In genomic region chr7:3301831-3302618, GRCh38 we compare ENCODE assay signal across 9 cellular contexts. TPM values are rescaled to one million over a fixed set of nuclear protein-coding genes. Genes with fewer than 3 reads are reported as not detected.
A peak's percentile ranks its signal among the peaks of the same experiment; 100 is the strongest.
DNase-seq lines count a peak whose midpoint lies in the region; ATAC-seq and TF ChIP-seq lines count a peak whose summit lies in the region.
"Had no signal": no experiment of that assay in that cellular context is flagged by ENCODE, and none has a peak within 500 bp of the region (broad histone marks: within the 10 kb centered on the region; RNA-seq: fewer than 3 reads in every experiment).

No MANE protein-coding gene starts in this region.

- no peaks in the 10 kb centered on the region for H3K9me3 ChIP-seq in tibial artery
- H3K9me3 ChIP-seq: adrenal gland had no signal

- H3K4me3 ChIP-seq in HFF-Myc (replicated peaks; ENCODE audit: low read depth, low read length) (peak overlapping the region; percentile 50), tibial artery (peak overlapping the region; percentile 70 to 78)

- H3K27ac ChIP-seq in tibial artery = peak overlapping the region; percentile 80 to 82
- H3K27ac ChIP-seq: adrenal gland had no signal

- intact Hi-C loops in tibial artery (cut with DNase I; ENCODE audit: low total_unique reads) = loop anchor here (5.0 kb wide), 1 partner anchor 595 kb away; no protein-coding TSS in a partner anchor

- TF ChIP-seq CTCF in HFF-Myc (IDR thresholded peaks at IDR 0.05; ENCODE audit: low read depth, low read length, missing control alignments) = no peak
- TF ChIP-seq CTCF in mesothelial cell of epicardium (IDR thresholded peaks at IDR 0.05; ENCODE audit: unreplicated experiment) = no peak
- TF ChIP-seq CTCF in tibial artery (IDR thresholded peaks at IDR 0.05) = peak; percentile 33

- peaks cover 8 to 13% of the 10 kb centered on the region in 2 donors for H3K4me1 Mint-ChIP-seq in effector memory CD8-positive, alpha-beta T cell (ENCODE audit: low read depth in 2 of 2)
- peaks cover 17% of the 10 kb centered on the region for H3K4me1 Mint-ChIP-seq in mesothelial cell of epicardium

- peaks cover 45 to 64% of the 10 kb centered on the region in 2 donors for H3K27me3 Mint-ChIP-seq in effector memory CD8-positive, alpha-beta T cell
- peaks cover 12% of the 10 kb centered on the region for H3K27me3 Mint-ChIP-seq in mesothelial cell of epicardium (ENCODE audit: low read depth)

- no peaks in the 10 kb centered on the region for H3K27me3 ChIP-seq in tibial artery
- H3K27me3 ChIP-seq: adrenal gland had no signal

- DNase-seq in AG08395 (ENCODE audit: low spot score) = peak; percentile 10
- no peak for DNase-seq in HFF-Myc (ENCODE audit: extremely low read depth, low read depth)
- peak; percentile 81 for DNase-seq in SW480 (ENCODE audit: low spot score)
- peak in 1 of 3 experiments; percentile 5 for DNase-seq in effector memory CD8-positive, alpha-beta T cell
- DNase-seq in mesothelial cell of epicardium (ENCODE audit: low spot score in 2 of 2, unreplicated experiment in 2 of 2) = peak in 1 of 2 experiments; percentile 49
- DNase-seq in tibial artery = peak in 1 of 2 donors; percentile 70

- H3K36me3 ChIP-seq in tibial artery = no peaks in the 10 kb centered on the region
- H3K36me3 ChIP-seq: adrenal gland had no signal

- no peaks in the 10 kb centered on the region for H3K9me3 Mint-ChIP-seq in effector memory CD8-positive, alpha-beta T cell
- H3K9me3 Mint-ChIP-seq in mesothelial cell of epicardium = no peaks in the 10 kb centered on the region

- H3K36me3 Mint-ChIP-seq in effector memory CD8-positive, alpha-beta T cell (ENCODE audit: insufficient read depth) = peaks cover 7% of the 10 kb centered on the region
- no peaks in the 10 kb centered on the region for H3K36me3 Mint-ChIP-seq in mesothelial cell of epicardium

- H3K4me3 Mint-ChIP-seq in effector memory CD8-positive, alpha-beta T cell = peak overlapping the region; percentile 80 to 81
- H3K4me3 Mint-ChIP-seq in mesothelial cell of epicardium = peak overlapping the region; percentile 88

- H3K27ac Mint-ChIP-seq in effector memory CD8-positive, alpha-beta T cell = peak overlapping the region in 1 of 2 donors; percentile 38
- H3K27ac Mint-ChIP-seq in mesothelial cell of epicardium = peak overlapping the region; percentile 92

- ATAC-seq in effector memory CD8-positive, alpha-beta T cell (replicated peaks) = no peak
- ATAC-seq in GM19463 (IDR thresholded peaks at IDR 0.05; ENCODE audit: unreplicated experiment) = no peak
- no peak for ATAC-seq in GM19351 (IDR thresholded peaks at IDR 0.05; ENCODE audit: unreplicated experiment)

- H3K4me1 ChIP-seq in tibial artery = peaks cover 0 to 46% (median 8%) of the 10 kb centered on the region in 4 donors

RNA-seq across cellular contexts. Expression of gene SDK1, which starts 1.0 kb away (rescaled TPM):
- total RNA-seq in mesothelial cell of epicardium = 12.8 to 17.2 TPM (median 15.1 TPM) in 3 replicates

Comparison
In these comparisons a context has a peak if more than half of its experiments do, and no peak if none do; other contexts are left out.
1. CTCF ChIP-seq: peak in tibial artery (2 of 2); none in HFF-Myc (single experiment) and mesothelial cell of epicardium (single experiment).